8 cellular contexts compared by ENCODE assay signal in genomic region chr3:94020293-94020692, GRCh38. TPM values are rescaled to one million over a fixed set of nuclear protein-coding genes. Genes with fewer than 3 reads are reported as not detected.
"Had no signal": no experiment of that assay in that cellular context is flagged by ENCODE, and none has a peak within 500 bp of the region (broad histone marks: within the 10 kb centered on the region; RNA-seq: fewer than 3 reads in every experiment).

No MANE protein-coding gene starts in this region.

- H3K4me3 ChIP-seq: GM23338, HAP-1, K562 had no signal

- H3K4me1 ChIP-seq: HAP-1 had no signal

- FAIRE-seq: H1, HTR-8/SVneo, K562 had no signal

- H3K36me3 ChIP-seq: HAP-1 had no signal

- H3K9me3 ChIP-seq: HAP-1 had no signal

- ATAC-seq: GM23338, HCT116, K562 had no signal

- DNase-seq: H7, IMR-90 had no signal

RNA-seq across cellular contexts. Expression of gene STX19, which starts 8.1 kb away (rescaled TPM):
- total RNA-seq: GM23338, H1, H7, IMR-90, K562 had no signal
